Comparison of ENCODE assay signal across 8 cellular contexts in the genomic region with DNA sequence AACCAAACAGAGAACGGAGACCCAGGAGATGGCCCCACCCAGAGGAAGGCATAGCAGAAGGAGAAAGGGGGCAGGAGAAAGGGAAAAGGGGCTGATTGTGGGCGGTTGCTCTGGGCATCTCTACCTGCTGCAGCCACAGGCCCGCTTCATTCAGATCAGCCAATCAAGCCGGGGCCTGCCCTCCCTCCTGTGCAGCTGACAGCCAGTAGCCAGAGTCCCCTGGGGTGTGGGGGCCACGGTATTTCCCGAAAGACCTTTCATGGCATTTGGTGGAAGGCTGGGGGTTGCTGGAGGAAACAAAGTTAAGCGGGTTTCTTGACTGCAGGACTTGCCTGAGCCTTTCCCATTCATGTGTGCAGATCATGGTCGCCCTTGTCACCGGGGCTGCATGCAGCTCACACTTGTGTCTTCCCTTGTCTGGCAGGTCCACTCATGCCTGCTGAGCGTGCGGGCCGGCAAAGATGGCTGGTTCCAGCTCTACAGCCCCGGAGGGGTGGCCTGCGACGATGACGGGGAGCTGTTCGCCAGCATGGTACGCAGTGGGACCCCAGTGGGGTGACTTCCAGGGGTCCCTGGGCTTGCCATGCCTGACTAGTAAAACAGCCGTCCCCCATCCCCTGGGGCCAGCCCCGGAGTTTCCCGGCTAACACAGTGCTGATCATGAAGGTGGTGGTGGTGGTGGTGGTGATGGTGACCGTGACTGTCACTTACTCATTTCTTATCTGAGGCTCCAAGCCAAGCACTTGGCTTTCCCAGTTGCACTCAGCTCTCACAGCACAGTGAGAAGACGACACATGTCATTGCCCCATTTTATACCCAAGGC.
DNase-seq lines count a peak whose midpoint lies in the region; ATAC-seq and TF ChIP-seq lines count a peak whose summit lies in the region.
"Had no signal": no experiment of that assay in that cellular context is flagged by ENCODE, and none has a peak within 500 bp of the region (broad histone marks: within the 10 kb centered on the region; RNA-seq: fewer than 3 reads in every experiment).

No MANE protein-coding gene starts in this region.

- H3K4me1 ChIP-seq in stomach: peaks cover 16 to 70% (median 38%) of the 10 kb centered on the region in 4 donors

- TF ChIP-seq POLR2A in stomach (IDR thresholded peaks at IDR 0.05): no peak

- H3K4me3 Mint-ChIP-seq in brain (peak overlapping the region in 4 of 5 experiments; percentile 28 to 50 (median 44)), memory B cell (no peak overlapping the region)
- H3K4me3 Mint-ChIP-seq: activated naive CD8-positive, alpha-beta T cell treated with anti-CD3 and anti-CD28 coated beads, Interleukin-2, amount 10 ng/mL, durations not matched to agents 7 days and 5 days had no signal

- peaks cover 91% of the 10 kb centered on the region for H3K4me1 Mint-ChIP-seq in brain
- H3K4me1 Mint-ChIP-seq in memory B cell: peaks cover 6% of the 10 kb centered on the region

- POLR2A ChIA-PET in RWPE1 (lab: Yijun Ruan, JAX; ENCODE audit: low non-redundant PET): no interaction called here

- no peaks in the 10 kb centered on the region for H3K27me3 ChIP-seq in stomach

- H3K27ac ChIP-seq in RWPE1 (peak overlapping the region; percentile 78), stomach (peak overlapping the region in 4 of 5 donors; percentile 67 to 82 (median 70))

- H3K36me3 Mint-ChIP-seq in brain (peaks cover 51% of the 10 kb centered on the region), memory B cell (peaks cover 28% of the 10 kb centered on the region)

- no peaks in the 10 kb centered on the region for H3K27me3 Mint-ChIP-seq in brain
- no peaks in the 10 kb centered on the region for H3K27me3 Mint-ChIP-seq in memory B cell
- H3K27me3 Mint-ChIP-seq: activated naive CD8-positive, alpha-beta T cell treated with anti-CD3 and anti-CD28 coated beads, Interleukin-2, amount 10 ng/mL, durations not matched to agents 7 days and 5 days had no signal

- DNase-seq in RWPE1 (ENCODE audit: low spot score) (no peak), memory B cell (ENCODE audit: low spot score in 2 of 2) (no peak), stomach (no peak)
- no peak for DNase-seq in stimulated activated CD4-positive, alpha-beta T cell treated with anti-CD3 and anti-CD28 coated beads, Interleukin-2, amount 100 ng/mL, for 48 hours

- peaks cover 46 to 98% (median 97%) of the 10 kb centered on the region in 4 donors for H3K36me3 ChIP-seq in stomach

- no peak for TF ChIP-seq EP300 in stomach (IDR thresholded peaks at IDR 0.05)

- H3K27ac Mint-ChIP-seq in brain: peak overlapping the region; percentile 90 to 99 (median 97)
- H3K27ac Mint-ChIP-seq in memory B cell: peak overlapping the region; percentile 88

- ATAC-seq in memory B cell (ENCODE audit: low read depth) (no peak), HG02623 (IDR thresholded peaks at IDR 0.05; ENCODE audit: unreplicated experiment) (no peak), GM21367 (IDR thresholded peaks at IDR 0.05; ENCODE audit: unreplicated experiment) (no peak)

- intact Hi-C loops in stomach (cut with DNase I; ENCODE audit: low total_unique reads): loop anchor here (10.0 kb wide), 1 partner anchor 72 kb away; no protein-coding TSS in a partner anchor

- H3K4me3 ChIP-seq in stomach: no peak overlapping the region

- WGBS in stomach, 5 donors: 84 to 92% (median 87%) methylated on average over 16 to 23 of the region's 23 CpGs

- H3K9me3 Mint-ChIP-seq in brain (no peaks in the 10 kb centered on the region), memory B cell (no peaks in the 10 kb centered on the region)
- H3K9me3 Mint-ChIP-seq: activated naive CD8-positive, alpha-beta T cell treated with anti-CD3 and anti-CD28 coated beads, Interleukin-2, amount 10 ng/mL, durations not matched to agents 7 days and 5 days had no signal

- CTCF ChIA-PET in RWPE1 (lab: Yijun Ruan, JAX): interaction anchor here (0.6 to 1.3 kb wide), 7 partner anchors 20 to 329 kb away, joined by 3 to 8 read pairs (median 4); no protein-coding TSS in a partner anchor

- H3K9me3 ChIP-seq in stomach: no peaks in the 10 kb centered on the region

- no peak for TF ChIP-seq CTCF in RWPE1 (conservative IDR thresholded peaks at IDR 0.05; ENCODE audit: low read depth)
- TF ChIP-seq CTCF in brain (conservative IDR thresholded peaks at IDR 0.05): no peak
- no peak for TF ChIP-seq CTCF in stomach (IDR thresholded peaks at IDR 0.05)
